ENCODE assay signal across 1 cellular context in the genomic region with DNA sequence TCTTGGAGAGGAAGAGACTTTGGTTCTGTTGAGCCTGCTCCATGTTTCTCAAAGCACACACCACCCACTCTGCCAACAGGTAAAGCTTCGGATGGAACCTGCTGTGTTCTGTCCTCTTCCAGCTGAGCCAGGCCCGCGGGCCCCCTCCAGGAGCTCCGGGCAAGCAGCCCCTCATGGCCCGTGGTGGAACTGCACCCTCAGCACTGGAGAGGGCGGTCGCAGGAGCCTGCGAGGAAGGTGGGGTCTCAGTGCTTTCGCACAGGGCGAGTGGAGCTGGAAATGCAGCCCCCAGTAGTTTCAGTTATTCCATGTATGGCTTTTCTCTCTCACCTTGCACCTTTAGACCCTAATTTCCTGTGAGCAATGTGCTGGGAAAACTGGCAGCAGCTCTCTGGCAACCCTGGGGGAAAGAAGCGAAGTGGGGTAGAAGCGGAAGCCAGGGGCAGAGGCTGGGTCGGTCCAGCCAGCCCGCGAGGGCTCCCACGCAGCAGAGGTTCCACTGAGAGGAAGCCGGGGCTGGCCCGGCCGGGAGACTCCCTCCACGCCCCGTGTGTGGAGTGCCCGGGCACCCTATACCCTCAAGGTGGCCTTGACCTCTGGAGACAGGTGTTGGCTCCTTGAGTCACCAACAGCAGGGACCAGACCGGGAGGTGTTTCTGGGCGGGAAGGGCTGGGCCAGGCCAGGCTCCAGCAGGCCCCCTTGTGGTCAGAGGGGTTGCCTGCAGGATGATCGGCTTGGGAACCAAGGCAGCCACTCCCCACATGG.
TF ChIP-seq lines count a peak whose summit lies in the region.

No MANE protein-coding gene starts in this region.

TF ChIP-seq in H1, 55 proteins besides CTCF, POLR2A, EP300 and RAD21:
- peak; percentile 77 for TF ChIP-seq KDM4A (IDR thresholded peaks at IDR 0.05; ENCODE audit: low read depth, low read length, severe bottlenecking)
- no peak for TF ChIP-seq CREB1 (IDR thresholded peaks at IDR 0.05)
- peak; percentile 30; the same call in 1 of the 2 replicates for TF ChIP-seq JUND (IDR thresholded peaks at IDR 0.05; ENCODE audit: low read length)
- no peak for TF ChIP-seq EZH2 (IDR thresholded peaks at IDR 0.05; ENCODE audit: low read depth, low read length, severe bottlenecking)
- no peak for TF ChIP-seq CBX8 (IDR thresholded peaks at IDR 0.05; ENCODE audit: borderline replicate concordance, low read depth, low read length)
- TF ChIP-seq TEAD4 (IDR thresholded peaks at IDR 0.05; ENCODE audit: low read depth, low read length) = no peak
- TF ChIP-seq EGR1 (IDR thresholded peaks at IDR 0.05; ENCODE audit: borderline replicate concordance, low read depth, low read length) = no peak
- no peak for TF ChIP-seq JUN (IDR thresholded peaks at IDR 0.05; ENCODE audit: low read depth, low read length)
- no peak for TF ChIP-seq ASH2L (IDR thresholded peaks at IDR 0.05; ENCODE audit: low read length)
- TF ChIP-seq E2F6 (IDR thresholded peaks at IDR 0.05) = peak; percentile 89
- TF ChIP-seq PHF8 (conservative IDR thresholded peaks at IDR 0.05; ENCODE audit: low read depth, low read length) = no peak
- TF ChIP-seq MAFK (IDR thresholded peaks at IDR 0.05; ENCODE audit: low read depth, low read length) = no peak
- TF ChIP-seq, protein P1, sequence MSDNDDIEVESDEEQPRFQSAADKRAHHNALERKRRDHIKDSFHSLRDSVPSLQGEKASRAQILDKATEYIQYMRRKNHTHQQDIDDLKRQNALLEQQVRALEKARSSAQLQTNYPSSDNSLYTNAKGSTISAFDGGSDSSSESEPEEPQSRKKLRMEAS (IDR thresholded peaks at IDR 0.05) = peak; percentile 65
- 0 out of 2 replicates have a peak, but pooled peaks have one; percentile 9 for TF ChIP-seq SRF (IDR thresholded peaks at IDR 0.05; ENCODE audit: low read depth, low read length)
